1 cellular context compared by ENCODE assay signal in genomic region chr17:74464730-74465377, GRCh38.
TF ChIP-seq lines count a peak whose summit lies in the region.

No MANE protein-coding gene starts in this region.

TF ChIP-seq in H1, 55 proteins besides CTCF, POLR2A, EP300 and RAD21 (continued from another document):
- TF ChIP-seq SIN3A (conservative IDR thresholded peaks at IDR 0.05 in 1 of 2, IDR thresholded peaks at IDR 0.05 in 1 of 2; ENCODE audit: low read depth in 1 of 2, low read length in 2 of 2) (no peak), EZH2 (IDR thresholded peaks at IDR 0.05; ENCODE audit: low read depth, low read length, severe bottlenecking) (no peak), SAP30 (IDR thresholded peaks at IDR 0.05; ENCODE audit: insufficient read depth, insufficient replicate concordance, low read length) (no peak), SIX5 (IDR thresholded peaks at IDR 0.05; ENCODE audit: low read depth, low read length) (no peak), JUN (IDR thresholded peaks at IDR 0.05; ENCODE audit: low read depth, low read length) (no peak), SRF (IDR thresholded peaks at IDR 0.05; ENCODE audit: low read depth, low read length) (no peak), ATF3 (IDR thresholded peaks at IDR 0.05; ENCODE audit: insufficient read depth, low read depth, low read length) (no peak), TAF7 (optimal IDR thresholded peaks at IDR 0.05; ENCODE audit: borderline replicate concordance, low read depth, low read length) (no peak), RFX5 (IDR thresholded peaks at IDR 0.05; ENCODE audit: borderline replicate concordance, low read depth, low read length) (no peak), PHF8 (conservative IDR thresholded peaks at IDR 0.05; ENCODE audit: low read depth, low read length) (no peak), NRF1 (IDR thresholded peaks at IDR 0.05; ENCODE audit: low read depth, low read length) (no peak), CREB1 (IDR thresholded peaks at IDR 0.05) (no peak), SP2 (IDR thresholded peaks at IDR 0.05; ENCODE audit: low read length) (no peak), GTF2F1 (IDR thresholded peaks at IDR 0.05; ENCODE audit: borderline replicate concordance, low read depth, low read length) (no peak), KDM1A (IDR thresholded peaks at IDR 0.05; ENCODE audit: borderline replicate concordance, low read length) (no peak), CBX8 (IDR thresholded peaks at IDR 0.05; ENCODE audit: borderline replicate concordance, low read depth, low read length) (no peak), USF2 (IDR thresholded peaks at IDR 0.05; ENCODE audit: low read length) (no peak)
